ENCODE assay signal across 8 cellular contexts in the genomic region with DNA sequence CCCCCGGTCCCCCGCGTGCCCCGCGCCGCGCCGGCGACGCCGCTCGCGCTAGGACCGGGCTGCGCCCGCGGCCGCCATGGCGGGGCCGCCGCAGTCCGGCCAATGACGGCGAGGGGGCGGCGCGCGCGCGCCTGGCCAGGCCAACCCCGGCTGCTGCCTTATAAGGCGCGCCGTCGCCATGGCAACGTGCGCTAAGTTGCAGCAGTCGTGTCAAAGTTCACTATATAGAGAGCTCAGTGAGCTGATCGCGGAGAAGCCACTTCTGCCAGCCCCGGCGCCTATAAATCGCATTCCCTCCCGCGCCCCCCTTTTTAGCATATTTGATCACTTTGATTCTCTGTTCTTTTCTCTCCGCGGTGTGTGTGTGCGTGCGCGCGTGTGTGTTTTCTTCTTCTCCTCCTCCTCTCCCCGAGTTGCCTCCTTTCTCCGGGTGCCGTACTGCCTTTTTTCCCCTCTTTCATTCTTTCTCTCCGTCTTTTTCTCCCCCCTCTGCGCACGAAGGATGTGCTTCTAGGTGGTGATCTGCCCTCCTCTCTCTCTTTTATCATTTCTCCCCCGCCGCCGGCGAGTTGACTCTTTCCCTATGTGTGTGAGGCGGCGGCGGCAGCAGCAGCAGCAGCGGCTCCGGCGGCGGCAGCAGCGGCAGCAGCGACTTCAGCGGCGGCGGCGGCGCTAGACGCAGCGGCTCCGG. TPM values are rescaled to one million over a fixed set of nuclear protein-coding genes. Genes with fewer than 3 reads are reported as not detected.
DNase-seq lines count a peak whose midpoint lies in the region; ATAC-seq, FAIRE-seq and TF ChIP-seq lines count a peak whose summit lies in the region.

A gene (plus strand): TSS at position 251 of the 691 bp plus-strand sequence. CDS start 1,406 bp downstream, outside the sequence.

- H3K4me3 Mint-ChIP-seq in activated CD8-positive, alpha-beta T cell treated with anti-CD3 and anti-CD28 coated beads for 36 hours = peak within 1 kb of the TSS; percentile 76

- H3K27me3 ChIP-seq in esophagus squamous epithelium (peaks cover 0 to 72% (median 3%) of the 10 kb centered on the region in 4 donors), mucosa of rectum (ENCODE audit: control insufficient read depth in 2 of 2, insufficient read depth in 2 of 2, low read length in 2 of 2) (peaks cover 6% of the 10 kb centered on the region in 2 donors)

- no peaks in the 10 kb centered on the region for H3K9me3 Mint-ChIP-seq in activated CD8-positive, alpha-beta T cell treated with anti-CD3 and anti-CD28 coated beads for 36 hours

- H3K9me3 ChIP-seq in A549 = no peaks in the 10 kb centered on the region
- no peaks in the 10 kb centered on the region for H3K9me3 ChIP-seq in esophagus squamous epithelium
- peaks cover 0 to 2% of the 10 kb centered on the region in 2 donors for H3K9me3 ChIP-seq in mucosa of rectum (ENCODE audit: control insufficient read depth in 2 of 2, low read length in 2 of 2)

- 1% methylated on average over 42 of the region's 78 CpGs for WGBS in A549 (ENCODE audit: missing lambda C conversion rate)
- 1 to 3% methylated on average over 15 to 23 of the region's 78 CpGs for WGBS in esophagus squamous epithelium, 2 donors

- CTCF ChIA-PET in A549 (lab: Yijun Ruan, JAX) = interaction anchor here (0.6 to 7.5 kb wide), 3 partner anchors 11 to 759 kb away, joined by 4 to 280 read pairs (median 128); no protein-coding TSS in a partner anchor
- CTCF ChIA-PET in activated CD8-positive, alpha-beta T cell treated with anti-CD3 and anti-CD28 coated beads for 36 hours (lab: Charles Lee) = interaction anchor here (1.2 kb wide), 1 partner anchor 15 kb away, joined by 4 read pairs; no protein-coding TSS in a partner anchor

- no peak for FAIRE-seq in A549 (lab: Jason Lieb, UNC)

- intact Hi-C loops in activated CD8-positive, alpha-beta T cell treated with anti-CD3 and anti-CD28 coated beads for 36 hours (cut with micrococcal nuclease) = no loop called here
- intact Hi-C loops in esophagus squamous epithelium (cut with DNase I) = no loop called here

- H3K4me1 Mint-ChIP-seq in activated CD8-positive, alpha-beta T cell treated with anti-CD3 and anti-CD28 coated beads for 36 hours (ENCODE audit: low read depth) = peaks cover 16% of the 10 kb centered on the region

- peaks cover 81% of the 10 kb centered on the region for H3K27me3 Mint-ChIP-seq in activated CD8-positive, alpha-beta T cell treated with anti-CD3 and anti-CD28 coated beads for 36 hours

- POLR2A ChIA-PET in A549 (lab: Yijun Ruan, JAX) = interaction anchor here (0.5 to 6.5 kb wide), 6 partner anchors 9 to 36 kb away, joined by 3 to 113 read pairs (median 4); no protein-coding TSS in a partner anchor
- POLR2A ChIA-PET in activated CD8-positive, alpha-beta T cell treated with anti-CD3 and anti-CD28 coated beads for 36 hours (lab: Charles Lee) = no interaction called here

- H3K27ac ChIP-seq in A549 = peak within 1 kb of the TSS; percentile 89 to 99
- H3K27ac ChIP-seq in esophagus squamous epithelium = peak within 1 kb of the TSS; percentile 85 to 96 (median 94)
- peak within 1 kb of the TSS; percentile 89 to 96 for H3K27ac ChIP-seq in mucosa of rectum (ENCODE audit: low read depth in 2 of 2, low read length in 2 of 2)

- H3K4me1 ChIP-seq in A549 (peaks cover 42% of the 10 kb centered on the region), esophagus squamous epithelium (peaks cover 0 to 71% (median 6%) of the 10 kb centered on the region in 3 donors), mucosa of rectum (ENCODE audit: control insufficient read depth in 2 of 2, insufficient read depth in 2 of 2, low read length in 2 of 2) (peaks cover 19 to 21% of the 10 kb centered on the region in 2 donors)

- ATAC-seq in A549 = peak; percentile 57 to 71
- ATAC-seq in GM18858 (IDR thresholded peaks at IDR 0.05; ENCODE audit: unreplicated experiment) = peak; percentile 74
- ATAC-seq in HG03135 (IDR thresholded peaks at IDR 0.05; ENCODE audit: unreplicated experiment) = peak; percentile 77
- ATAC-seq in activated CD8-positive, alpha-beta T cell treated with anti-CD3 and anti-CD28 coated beads for 36 hours = peak; percentile 85

- no peak within 1 kb of the TSS for H3K27ac Mint-ChIP-seq in activated CD8-positive, alpha-beta T cell treated with anti-CD3 and anti-CD28 coated beads for 36 hours

- TF ChIP-seq POLR2A in A549 (IDR thresholded peaks at IDR 0.05; ENCODE audit: low read length) (peak; percentile 63), esophagus squamous epithelium (IDR thresholded peaks at IDR 0.05) (peak in 3 of 4 donors; percentile 26 to 87 (median 84))

- no peak for TF ChIP-seq RAD21 in A549 (conservative IDR thresholded peaks at IDR 0.05 in 1 of 2, IDR thresholded peaks at IDR 0.05 in 1 of 2)

- H3K36me3 ChIP-seq in esophagus squamous epithelium (peaks cover 0 to 18% (median 0%) of the 10 kb centered on the region in 3 donors), mucosa of rectum (ENCODE audit: control insufficient read depth in 2 of 2, insufficient read depth in 2 of 2, low read length in 2 of 2) (peaks cover 3 to 9% of the 10 kb centered on the region in 2 donors)

- H3K36me3 Mint-ChIP-seq in activated CD8-positive, alpha-beta T cell treated with anti-CD3 and anti-CD28 coated beads for 36 hours (ENCODE audit: low read depth) = peaks cover 3% of the 10 kb centered on the region

- TF ChIP-seq CTCF in A549 (IDR thresholded peaks at IDR 0.05) (no peak), esophagus squamous epithelium (IDR thresholded peaks at IDR 0.05) (no peak)
- no peak for TF ChIP-seq CTCF in activated CD8-positive, alpha-beta T cell treated with anti-CD3 and anti-CD28 coated beads for 36 hours (IDR thresholded peaks at IDR 0.05)

- peak within 1 kb of the TSS; percentile 94 for H3K4me2 ChIP-seq in A549

- H3K9ac ChIP-seq in mucosa of rectum (ENCODE audit: low read depth in 1 of 2, low read length in 2 of 2) = peak within 1 kb of the TSS; percentile 87 to 90

- TF ChIP-seq EP300 in A549 (IDR thresholded peaks at IDR 0.05) = no peak

- DNase-seq in A549 (ENCODE audit: low read depth in 1 of 2, low spot score in 1 of 2) = peak; percentile 91 to 98
- peak; percentile 84 for DNase-seq in NCI-H2227 treated with DMSO at 0.1 percent for 48 hours (lab: John Stamatoyannopoulos, UW)
- peak; percentile 68 for DNase-seq in activated CD8-positive, alpha-beta T cell treated with anti-CD3 and anti-CD28 coated beads for 36 hours
- peak; percentile 47 for DNase-seq in esophagus squamous epithelium (lab: John Stamatoyannopoulos, UW)
- peak; percentile 98 for DNase-seq in stromal cell of bone marrow (ENCODE audit: low read depth)

- H3K4me3 ChIP-seq in A549 = peak within 1 kb of the TSS; percentile 71
- H3K4me3 ChIP-seq in esophagus squamous epithelium = peak within 1 kb of the TSS; percentile 45 to 92 (median 72)
- H3K4me3 ChIP-seq in mucosa of rectum (ENCODE audit: low read length in 2 of 2) = peak within 1 kb of the TSS; percentile 94 to 96

TF ChIP-seq in A549, 52 proteins besides CTCF, POLR2A, EP300 and RAD21 (continues in another document):
- TF ChIP-seq HOXB13 (CRISPR knock-in tag; IDR thresholded peaks at IDR 0.05; ENCODE audit: low read depth) (no peak), CEBPB (IDR thresholded peaks at IDR 0.05) (peak in 1 of 2 experiments; percentile 39; a peak in 1 of 4 replicates), CBX2 (IDR thresholded peaks at IDR 0.05; ENCODE audit: borderline replicate concordance, low read depth) (no peak), POLR2AphosphoS2 (conservative IDR thresholded peaks at IDR 0.05; ENCODE audit: low read length) (no peak), JUN (IDR thresholded peaks at IDR 0.05) (peak in 1 of 2 experiments; percentile 85; a peak in 3 of 5 replicates), ZNF302 (CRISPR knock-in tag; IDR thresholded peaks at IDR 0.05) (no peak), HOXA7 (CRISPR knock-in tag; IDR thresholded peaks at IDR 0.05) (no peak), NR3C1 (IDR thresholded peaks at IDR 0.05) (no peak), TFCP2L1 (CRISPR knock-in tag; IDR thresholded peaks at IDR 0.05) (no peak), HOXB5 (CRISPR knock-in tag; IDR thresholded peaks at IDR 0.05) (no peak), SMC3 (IDR thresholded peaks at IDR 0.05) (no peak), RFX5 (IDR thresholded peaks at IDR 0.05) (peak; percentile 68; the same call in 1 of the 2 replicates), EHF (CRISPR knock-in tag; IDR thresholded peaks at IDR 0.05) (no peak), ZFP36 (IDR thresholded peaks at IDR 0.05; ENCODE audit: borderline replicate concordance, partially characterized antibody) (peak; percentile 49), EHMT2 (IDR thresholded peaks at IDR 0.05; ENCODE audit: low read depth) (no peak)
- TF ChIP-seq, protein P1, sequence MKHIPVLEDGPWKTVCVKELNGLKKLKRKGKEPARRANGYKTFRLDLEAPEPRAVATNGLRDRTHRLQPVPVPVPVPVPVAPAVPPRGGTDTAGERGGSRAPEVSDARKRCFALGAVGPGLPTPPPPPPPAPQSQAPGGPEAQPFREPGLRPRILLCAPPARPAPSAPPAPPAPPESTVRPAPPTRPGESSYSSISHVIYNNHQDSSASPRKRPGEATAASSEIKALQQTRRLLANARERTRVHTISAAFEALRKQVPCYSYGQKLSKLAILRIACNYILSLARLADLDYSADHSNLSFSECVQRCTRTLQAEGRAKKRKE (CRISPR knock-in tag; IDR thresholded peaks at IDR 0.05; ENCODE audit: low read depth) = no peak
- TF ChIP-seq, protein P2, sequence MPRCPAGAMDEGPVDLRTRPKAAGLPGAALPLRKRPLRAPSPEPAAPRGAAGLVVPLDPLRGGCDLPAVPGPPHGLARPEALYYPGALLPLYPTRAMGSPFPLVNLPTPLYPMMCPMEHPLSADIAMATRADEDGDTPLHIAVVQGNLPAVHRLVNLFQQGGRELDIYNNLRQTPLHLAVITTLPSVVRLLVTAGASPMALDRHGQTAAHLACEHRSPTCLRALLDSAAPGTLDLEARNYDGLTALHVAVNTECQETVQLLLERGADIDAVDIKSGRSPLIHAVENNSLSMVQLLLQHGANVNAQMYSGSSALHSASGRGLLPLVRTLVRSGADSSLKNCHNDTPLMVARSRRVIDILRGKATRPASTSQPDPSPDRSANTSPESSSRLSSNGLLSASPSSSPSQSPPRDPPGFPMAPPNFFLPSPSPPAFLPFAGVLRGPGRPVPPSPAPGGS (IDR thresholded peaks at IDR 0.05) = peak; percentile 92

RNA-seq across cellular contexts. Expression of the gene that starts here (rescaled TPM):
- polyA plus RNA-seq in A549 (2011; rRNA removed) (11.8 and 14.4 TPM in 2 replicates), A549 (2017; fragmentation: RNase III; extraction: RNeasy Plus Mini Kit Qiagen cat#74134 plus additional on column Dnase treatment) (14.4 to 15.7 TPM (median 15.3 TPM) in 3 replicates)
- polyA plus RNA-seq in A549 (2012; cell fraction: cytosol; rRNA removed) = 14.2 and 17.8 TPM in 2 replicates
- 10.9 and 18.7 TPM in 2 replicates for polyA plus RNA-seq in A549 (2012; cell fraction: nucleus; rRNA removed)
- polyA minus RNA-seq in A549 (2011; rRNA and poly(A)+ RNA removed) = 5.7 and 14.9 TPM in 2 replicates
- not detected for total RNA-seq in activated CD8-positive, alpha-beta T cell treated with anti-CD3 and anti-CD28 coated beads for 36 hours
- 10 to 100 TPM in 1 of 4 donors, 1 to 10 TPM in 3; 3.7 to 15.6 (median 6.4) TPM for total RNA-seq in esophagus squamous epithelium

Comparison
In these comparisons a context has a peak if more than half of its experiments do, and no peak if none do; other contexts are left out.
1. Peak in every context shown above with its lines: DNase-seq, ATAC-seq, H3K4me3 ChIP-seq and H3K27ac ChIP-seq.
2. RNA of the gene that starts here (total RNA-seq): 3.7 to 15.6 TPM in esophagus squamous epithelium; not detected in activated CD8-positive, alpha-beta T cell treated with anti-CD3 and anti-CD28 coated beads for 36 hours; every median in the first group is over 4 times any median in the second.
3. Peak in DNase-seq and ATAC-seq in activated CD8-positive, alpha-beta T cell treated with anti-CD3 and anti-CD28 coated beads for 36 hours; RNA of the gene not detected or under 1 TPM.
4. DNase-seq: peak in every context shown above with its lines; median percentile 98 in stromal cell of bone marrow; 94 in A549; 84 in NCI-H2227 treated with DMSO at 0.1 percent for 48 hours; 68 in activated CD8-positive, alpha-beta T cell treated with anti-CD3 and anti-CD28 coated beads for 36 hours; 47 in esophagus squamous epithelium.